ENCODE assay signal across 14 cellular contexts in the genomic region with DNA sequence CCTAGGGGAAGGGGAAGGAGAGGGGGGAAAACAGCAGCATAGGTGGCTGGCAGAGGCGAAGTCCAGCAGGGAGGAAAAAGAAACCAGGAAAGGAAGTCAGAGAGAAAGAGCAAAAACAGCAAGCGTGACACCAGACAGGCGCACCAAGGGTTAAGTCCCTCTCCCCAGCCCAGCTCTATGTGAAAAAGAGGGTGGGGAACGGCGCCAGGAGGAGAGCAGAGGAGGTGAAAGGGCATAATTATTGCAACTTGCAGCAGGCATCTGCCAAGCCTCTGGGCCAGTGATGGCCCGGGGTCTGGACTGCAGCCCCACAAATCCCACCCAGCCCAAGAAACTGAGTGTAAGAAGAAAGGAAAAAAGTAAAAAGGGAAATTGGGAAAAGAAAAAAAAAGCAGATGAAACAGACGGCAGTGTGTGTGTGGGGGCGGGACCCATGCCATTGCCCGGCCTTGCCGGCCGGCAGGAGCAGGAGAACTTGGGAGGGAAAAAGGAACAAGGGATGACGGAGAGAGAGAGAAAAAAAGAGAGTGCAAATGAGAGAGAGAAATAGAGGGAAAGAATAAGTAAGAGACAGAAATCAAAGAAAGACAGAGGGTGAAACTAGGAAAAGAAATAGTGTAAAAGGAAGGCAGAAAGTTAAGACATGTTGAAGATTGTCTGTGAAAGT. TPM values are rescaled to one million over a fixed set of nuclear protein-coding genes. Genes with fewer than 3 reads are reported as not detected.
DNase-seq lines count a peak whose midpoint lies in the region; ATAC-seq and TF ChIP-seq lines count a peak whose summit lies in the region.
"Had no signal": no experiment of that assay in that cellular context is flagged by ENCODE, and none has a peak within 500 bp of the region (broad histone marks: within the 10 kb centered on the region; RNA-seq: fewer than 3 reads in every experiment).

No MANE protein-coding gene starts in this region.

- no peak overlapping the region for H4K12ac ChIP-seq in trophoblast cell (ENCODE audit: low read depth, low read length)

- H3K79me1 ChIP-seq in trophoblast cell (ENCODE audit: low read length) = no peaks in the 10 kb centered on the region

- H3K9me3 ChIP-seq in GM23248 (ENCODE audit: low read depth) = no peaks in the 10 kb centered on the region
- H3K9me3 ChIP-seq in hepatocyte (ENCODE audit: low read depth) = no peaks in the 10 kb centered on the region
- peaks cover 9% of the 10 kb centered on the region for H3K9me3 ChIP-seq in trophoblast cell (ENCODE audit: insufficient read depth, low read depth, low read length)
- no peaks in the 10 kb centered on the region for H3K9me3 ChIP-seq in left lung

- H3K4me3 ChIP-seq in GM23248 (no peak overlapping the region), hepatocyte (no peak overlapping the region), trophoblast cell (ENCODE audit: low read depth, low read length) (no peak overlapping the region), left lung (no peak overlapping the region)

- H3K18ac ChIP-seq in trophoblast cell (ENCODE audit: low read length) = no peak overlapping the region

- no peak overlapping the region for H3K4me2 ChIP-seq in GM23248 (ENCODE audit: unreplicated experiment)
- peak overlapping the region; percentile 61 for H3K4me2 ChIP-seq in hepatocyte
- peak overlapping the region; percentile 44 for H3K4me2 ChIP-seq in trophoblast cell (ENCODE audit: low read length)
- H3K4me2 ChIP-seq: KMS-11 had no signal

- H3K4me1 ChIP-seq in GM23248 (ENCODE audit: insufficient read depth) (no peaks in the 10 kb centered on the region), hepatocyte (ENCODE audit: insufficient read depth) (no peaks in the 10 kb centered on the region), trophoblast cell (ENCODE audit: control insufficient read depth in 1 of 2, insufficient read depth in 2 of 2, low read length in 2 of 2) (peaks cover 0 to 5% of the 10 kb centered on the region in 2 experiments), left lung (no peaks in the 10 kb centered on the region)

- H4K20me1 ChIP-seq in GM23248 (ENCODE audit: insufficient read depth) (no peaks in the 10 kb centered on the region), hepatocyte (ENCODE audit: insufficient read depth, poor library complexity, severe bottlenecking) (no peaks in the 10 kb centered on the region)

- H4K8ac ChIP-seq in trophoblast cell (ENCODE audit: low read depth, low read length) = no peak overlapping the region

- H2AFZ ChIP-seq in GM23248 (peak overlapping the region; percentile 19; the same call in 1 of the 2 replicates), hepatocyte (no peak overlapping the region), trophoblast cell (ENCODE audit: insufficient read depth, low read length, poor library complexity) (no peak overlapping the region)

- TF ChIP-seq CTCF in hepatocyte (IDR thresholded peaks at IDR 0.05; ENCODE audit: poor library complexity) (no peak), left lung (IDR thresholded peaks at IDR 0.05) (no peak)

- H3K9ac ChIP-seq in GM23248 (no peak overlapping the region), trophoblast cell (ENCODE audit: low read length) (no peak overlapping the region)
- H3K9ac ChIP-seq: KMS-11 had no signal

- no peaks in the 10 kb centered on the region for H3K79me2 ChIP-seq in GM23248 (ENCODE audit: insufficient read depth)
- no peaks in the 10 kb centered on the region for H3K79me2 ChIP-seq in hepatocyte
- no peaks in the 10 kb centered on the region for H3K79me2 ChIP-seq in trophoblast cell (ENCODE audit: control insufficient read depth, insufficient read depth, low read length, poor library complexity)

- WGBS in GM23248 (ENCODE audit: low coverage in 1 of 2, low lambda C conversion rate in 2 of 2, missing lambda C conversion rate in 2 of 2), 2 experiments = 19 to 24% methylated on average over 8 to 11 of the region's 12 CpGs
- 63% methylated on average over 11 of the region's 12 CpGs for WGBS in hepatocyte (ENCODE audit: low lambda C conversion rate, missing lambda C conversion rate)
- no CpG with 5 or more reads among the region's 12 CpGs for WGBS in trophoblast cell (ENCODE audit: extremely low coverage, insufficient coverage, insufficient read length)

- H3K36me3 ChIP-seq in GM23248 (ENCODE audit: low read depth) = no peaks in the 10 kb centered on the region
- H3K36me3 ChIP-seq in hepatocyte (replicated peaks; ENCODE audit: insufficient read depth, low read depth) = no peaks in the 10 kb centered on the region
- peaks cover 0 to 3% of the 10 kb centered on the region in 2 experiments for H3K36me3 ChIP-seq in trophoblast cell (ENCODE audit: control insufficient read depth in 1 of 2, insufficient read depth in 2 of 2, low read length in 2 of 2)
- H3K36me3 ChIP-seq in left lung = no peaks in the 10 kb centered on the region
- H3K36me3 ChIP-seq: stomach had no signal

- ATAC-seq in HG02623 (IDR thresholded peaks at IDR 0.05; ENCODE audit: unreplicated experiment) (no peak), left lung (no peak), HG02759 (IDR thresholded peaks at IDR 0.05; ENCODE audit: unreplicated experiment) (no peak)
- ATAC-seq: naive thymus-derived CD8-positive, alpha-beta T cell; PC-3 had no signal

- no peaks in the 10 kb centered on the region for H3K27me3 ChIP-seq in GM23248 (replicated peaks; ENCODE audit: insufficient read depth)
- H3K27me3 ChIP-seq in hepatocyte = no peaks in the 10 kb centered on the region
- H3K27me3 ChIP-seq in trophoblast cell (ENCODE audit: insufficient read depth, low read length) = no peaks in the 10 kb centered on the region
- no peaks in the 10 kb centered on the region for H3K27me3 ChIP-seq in left lung
- H3K27me3 ChIP-seq: stomach had no signal

- H3K14ac ChIP-seq in trophoblast cell (ENCODE audit: low read length) = no peak overlapping the region

- no peaks in the 10 kb centered on the region for H3F3A ChIP-seq in GM23248 (ENCODE audit: insufficient read depth)

- H4K91ac ChIP-seq in trophoblast cell (ENCODE audit: low read depth, low read length) = peak overlapping the region; percentile 47

- peak; percentile 4 for DNase-seq in GM23248
- peak; percentile 66 for DNase-seq in OCI-M1 (lab: John Stamatoyannopoulos, UW)
- DNase-seq in hepatocyte (ENCODE audit: low spot score) = no peak
- no peak for DNase-seq in trophoblast cell
- no peak for DNase-seq in NCI-H1092 treated with DMSO at 0.1 percent for 48 hours (lab: John Stamatoyannopoulos, UW)
- no peak for DNase-seq in left lung
- DNase-seq: HCEC 1CT; naive thymus-derived CD8-positive, alpha-beta T cell; PC-3; stomach had no signal

- no peak overlapping the region for H3K23ac ChIP-seq in trophoblast cell (ENCODE audit: low read length)

- no peaks in the 10 kb centered on the region for H3K9me2 ChIP-seq in GM23248 (ENCODE audit: insufficient read depth)
- H3K9me2 ChIP-seq in hepatocyte (replicated peaks; ENCODE audit: insufficient read depth) = no peaks in the 10 kb centered on the region

- no peak overlapping the region for H2BK12ac ChIP-seq in trophoblast cell (ENCODE audit: low read length)

- in situ Hi-C loops in GM23248 (cut with MboI) = no loop called here

- H3K4ac ChIP-seq in trophoblast cell (ENCODE audit: low read depth, low read length) = no peak overlapping the region

- H2BK120ac ChIP-seq in trophoblast cell (ENCODE audit: insufficient read depth, low read length, poor library complexity) = no peak overlapping the region

- no peak overlapping the region for H2AK5ac ChIP-seq in trophoblast cell (ENCODE audit: low read length)

- intact Hi-C loops in left lung (cut with DNase I) = no loop called here

- no peak overlapping the region for H2BK5ac ChIP-seq in trophoblast cell (ENCODE audit: low read depth, low read length, poor library complexity)

- H3K27ac ChIP-seq in GM23248 (no peak overlapping the region), hepatocyte (no peak overlapping the region), trophoblast cell (ENCODE audit: low read depth, low read length) (no peak overlapping the region), left lung (no peak overlapping the region)
- H3K27ac ChIP-seq: KMS-11, stomach had no signal

RNA-seq across cellular contexts. Expression of a gene that starts 14.1 kb away (rescaled TPM):
- total RNA-seq in GM23248 (2014; rRNA removed; shearing (Covaris generic)) = not detected in 2 replicates
- polyA plus RNA-seq in GM23248 (2016; fragmentation: Nextera tagmentation; extraction: Ambion mirVana) (not detected in 2 replicates), hepatocyte (0.17 TPM in 1 of 2 replicates, not detected in the other)
- total RNA-seq in hepatocyte (not detected in 2 replicates), left lung (not detected)
- not detected in 2 replicates for polyA plus RNA-seq in trophoblast cell (2013)
- total RNA-seq: endothelial cell of umbilical vein; naive thymus-derived CD8-positive, alpha-beta T cell; PC-3; stomach had no signal
- polyA plus RNA-seq: endothelial cell of umbilical vein; naive thymus-derived CD8-positive, alpha-beta T cell; stomach had no signal

RNA-seq across cellular contexts. Expression of a gene that starts 28.6 kb away (rescaled TPM):
- total RNA-seq in GM23248 (2014; rRNA removed; shearing (Covaris generic)) = not detected in 2 replicates
- not detected in 2 replicates for polyA plus RNA-seq in GM23248 (2016; fragmentation: Nextera tagmentation; extraction: Ambion mirVana)
- 0.80 TPM in 1 of 2 replicates, not detected in the other for total RNA-seq in hepatocyte
- polyA plus RNA-seq in hepatocyte = 0.35 TPM in 1 of 2 replicates, not detected in the other
- 0.12 and 0.26 TPM in 2 replicates for polyA plus RNA-seq in trophoblast cell (2013)
- not detected for total RNA-seq in left lung
- total RNA-seq: endothelial cell of umbilical vein, PC-3, stomach had no signal
- polyA plus RNA-seq: endothelial cell of umbilical vein, stomach had no signal

Comparison
In these comparisons a context has a peak if more than half of its experiments do, and no peak if none do; other contexts are left out.
1. DNase-seq: peak in GM23248 (single experiment) and OCI-M1 (single experiment); none in hepatocyte (single experiment), trophoblast cell (0 of 2), NCI-H1092 treated with DMSO at 0.1 percent for 48 hours (single experiment) and left lung (0 of 2).